ENCODE assay signal across 8 cellular contexts in the genomic region with DNA sequence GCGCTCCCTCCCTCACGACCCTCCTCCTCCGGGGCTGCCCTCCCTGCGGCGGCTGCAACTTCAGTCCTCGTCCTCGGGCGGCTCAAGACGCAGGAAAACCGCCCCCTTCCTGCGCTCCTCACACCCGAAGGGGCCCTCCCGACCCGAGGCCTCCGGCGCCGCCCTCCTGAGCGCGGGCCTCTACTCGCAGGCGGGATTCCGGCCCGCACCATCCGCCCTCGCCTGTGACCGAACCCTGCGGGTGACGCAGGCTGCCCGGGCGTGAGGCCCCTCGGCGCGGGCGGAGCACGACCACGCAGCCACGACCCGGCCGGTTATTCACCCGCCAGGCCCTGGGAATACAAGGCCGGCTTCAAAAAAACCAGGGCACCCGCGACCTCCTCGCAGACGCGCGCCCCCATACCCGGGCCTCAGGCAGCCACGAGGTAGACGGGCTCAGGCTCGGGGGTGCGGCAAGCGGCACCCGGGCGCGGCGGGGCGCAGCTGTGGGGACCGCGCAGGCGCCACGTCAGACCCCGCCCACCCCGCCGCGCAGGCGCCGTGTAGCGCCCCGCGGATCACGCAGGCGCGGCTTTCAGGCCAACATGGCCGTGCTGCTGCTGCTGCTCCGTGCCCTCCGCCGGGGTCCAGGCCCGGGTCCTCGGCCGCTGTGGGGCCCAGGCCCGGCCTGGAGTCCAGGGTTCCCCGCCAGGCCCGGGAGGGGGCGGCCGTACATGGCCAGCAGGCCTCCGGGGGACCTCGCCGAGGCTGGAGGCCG. TPM values are rescaled to one million over a fixed set of nuclear protein-coding genes. Genes with fewer than 3 reads are reported as not detected.
DNase-seq lines count a peak whose midpoint lies in the region; ATAC-seq and TF ChIP-seq lines count a peak whose summit lies in the region.

A gene (plus strand): TSS at position 570 of the 757 bp plus-strand sequence. CDS start 15 bp downstream, at position 585.

- H3K4me3 Mint-ChIP-seq in CD8-positive, alpha-beta T cell = peak within 1 kb of the TSS; percentile 96
- H3K4me3 Mint-ChIP-seq in effector memory CD8-positive, alpha-beta T cell = peak within 1 kb of the TSS; percentile 75

- no peaks in the 10 kb centered on the region for H3K9me3 ChIP-seq in CD8-positive, alpha-beta T cell (ENCODE audit: low read length)
- no peaks in the 10 kb centered on the region for H3K9me3 ChIP-seq in mesenchymal stem cell (ENCODE audit: control insufficient read depth, low read length)

- peak within 1 kb of the TSS; percentile 80 for H2AFZ ChIP-seq in mesenchymal stem cell (ENCODE audit: low read depth, low read length)

- peak within 1 kb of the TSS; percentile 86 for H3K27ac ChIP-seq in CD8-positive, alpha-beta T cell (ENCODE audit: low read depth, low read length)
- peak within 1 kb of the TSS; percentile 55 for H3K27ac ChIP-seq in mesenchymal stem cell (ENCODE audit: low read length, poor library complexity, severe bottlenecking)

- peak within 1 kb of the TSS; percentile 97 for H3K9ac ChIP-seq in mesenchymal stem cell (ENCODE audit: low read length)

- peak within 1 kb of the TSS; percentile 97 for H3K4me2 ChIP-seq in mesenchymal stem cell (ENCODE audit: low read length, poor library complexity, severe bottlenecking)

- no peaks in the 10 kb centered on the region for H3K27me3 ChIP-seq in CD8-positive, alpha-beta T cell (ENCODE audit: insufficient read depth, low read length)
- no peaks in the 10 kb centered on the region for H3K27me3 ChIP-seq in mesenchymal stem cell (ENCODE audit: control insufficient read depth in 1 of 2, insufficient read depth in 1 of 2, low read length in 2 of 2)

- DNase-seq in CD8-positive, alpha-beta T cell = peak; percentile 85 to 96 (median 87)
- DNase-seq in NOMO-1 (lab: John Stamatoyannopoulos, UW; ENCODE audit: unreplicated experiment in 2 of 2) (peak; percentile 74 to 91), mesenchymal stem cell (peak; percentile 86)
- peak; percentile 86 to 94 (median 92) for DNase-seq in effector memory CD8-positive, alpha-beta T cell
- DNase-seq in stimulated activated CD8-positive, alpha-beta memory T cell treated with anti-CD3 and anti-CD28 coated beads, Interleukin-12 subunit alpha, Interleukin-12 subunit beta, amount 100 ng/mL, for 24 hours (ENCODE audit: extremely low read depth) = peak; percentile 73

- H3K18ac ChIP-seq in mesenchymal stem cell (ENCODE audit: low read depth in 1 of 2, low read length in 2 of 2) = peak within 1 kb of the TSS; percentile 92 to 98

- intact Hi-C loops in CD8-positive, alpha-beta T cell (cut with DNase I, micrococcal nuclease) = loop anchor here (1.0 to 10.0 kb wide), 11 partner anchors 18 to 413 kb away; a partner anchor contains a TSS

- H3K36me3 Mint-ChIP-seq in CD8-positive, alpha-beta T cell = peaks cover 16% of the 10 kb centered on the region
- peaks cover 56% of the 10 kb centered on the region for H3K36me3 Mint-ChIP-seq in effector memory CD8-positive, alpha-beta T cell (ENCODE audit: insufficient read depth)

- under 1% methylated on average over 83 of the region's 90 CpGs for WGBS in mesenchymal stem cell

- peak within 1 kb of the TSS; percentile 89 for H4K8ac ChIP-seq in mesenchymal stem cell (ENCODE audit: low read length)

- H2BK5ac ChIP-seq in mesenchymal stem cell (ENCODE audit: low read depth, low read length, poor library complexity, severe bottlenecking) = peak within 1 kb of the TSS; percentile 92

- H3K14ac ChIP-seq in mesenchymal stem cell (ENCODE audit: low read length in 2 of 2) = peak within 1 kb of the TSS; percentile 74 to 94

- H3K9me3 Mint-ChIP-seq in CD8-positive, alpha-beta T cell = no peaks in the 10 kb centered on the region
- no peaks in the 10 kb centered on the region for H3K9me3 Mint-ChIP-seq in effector memory CD8-positive, alpha-beta T cell

- H2AK5ac ChIP-seq in mesenchymal stem cell (ENCODE audit: low read length, severe bottlenecking) = peak within 1 kb of the TSS; percentile 55

- H2BK15ac ChIP-seq in mesenchymal stem cell (ENCODE audit: low read depth, poor library complexity, severe bottlenecking) = peak within 1 kb of the TSS; percentile 82

- peak within 1 kb of the TSS; percentile 87 to 99 for H3K4ac ChIP-seq in mesenchymal stem cell (ENCODE audit: low read depth in 1 of 2, low read length in 2 of 2)

- CTCF ChIA-PET in CD8-positive, alpha-beta T cell (lab: Charles Lee) = interaction anchor here (0.9 to 1.9 kb wide), 8 partner anchors 13 to 192 kb away, joined by 3 to 6 read pairs (median 3); no protein-coding TSS in a partner anchor
- CTCF ChIA-PET in activated CD8-positive, alpha-beta memory T cell treated with anti-CD3 and anti-CD28 coated beads for 36 hours (lab: Charles Lee) = interaction anchor here (0.5 to 4.1 kb wide), 13 partner anchors 10 to 199 kb away, joined by 3 to 24 read pairs (median 3); no protein-coding TSS in a partner anchor

- peaks cover 17% of the 10 kb centered on the region for H3K79me1 ChIP-seq in mesenchymal stem cell (replicated peaks; ENCODE audit: low read length, poor library complexity, severe bottlenecking)

- peaks cover 32% of the 10 kb centered on the region for H3K4me1 Mint-ChIP-seq in CD8-positive, alpha-beta T cell (ENCODE audit: low read depth)
- peaks cover 17 to 26% of the 10 kb centered on the region in 2 donors for H3K4me1 Mint-ChIP-seq in effector memory CD8-positive, alpha-beta T cell (ENCODE audit: low read depth in 2 of 2)

- peak; percentile 73 for ATAC-seq in CD8-positive, alpha-beta T cell
- ATAC-seq in GM19438 (IDR thresholded peaks at IDR 0.05; ENCODE audit: low read depth, unreplicated experiment) = peak; percentile 49
- peak; percentile 77 for ATAC-seq in HG03565 (IDR thresholded peaks at IDR 0.05; ENCODE audit: unreplicated experiment)
- peak; percentile 65 for ATAC-seq in effector memory CD8-positive, alpha-beta T cell (replicated peaks)

- H2BK12ac ChIP-seq in mesenchymal stem cell (ENCODE audit: low read length in 2 of 2) = peak within 1 kb of the TSS; percentile 75 to 98

- H4K91ac ChIP-seq in mesenchymal stem cell (ENCODE audit: low read length) = peak within 1 kb of the TSS; percentile 80

- peak within 1 kb of the TSS in 1 of 2 experiments; percentile 87 for H3K23ac ChIP-seq in mesenchymal stem cell (ENCODE audit: low read length in 2 of 2)

- H3K36me3 ChIP-seq in CD8-positive, alpha-beta T cell (ENCODE audit: insufficient read depth, low read length) = peaks cover 18% of the 10 kb centered on the region
- peaks cover 20 to 27% of the 10 kb centered on the region in 2 experiments for H3K36me3 ChIP-seq in mesenchymal stem cell (ENCODE audit: control insufficient read depth in 1 of 2, insufficient read depth in 2 of 2, low read depth in 1 of 2, low read length in 2 of 2)

- H2BK120ac ChIP-seq in mesenchymal stem cell (ENCODE audit: low read depth, low read length) = peak within 1 kb of the TSS; percentile 94

- peak within 1 kb of the TSS; percentile 91 for H3K4me3 ChIP-seq in CD8-positive, alpha-beta T cell (ENCODE audit: low read depth, low read length)
- peak within 1 kb of the TSS; percentile 93 to 94 for H3K4me3 ChIP-seq in mesenchymal stem cell (ENCODE audit: insufficient read depth in 1 of 2, low read depth in 1 of 2, low read length in 2 of 2)

- no peak for TF ChIP-seq CTCF in CD8-positive, alpha-beta T cell (IDR thresholded peaks at IDR 0.05)

- H3K27ac Mint-ChIP-seq in CD8-positive, alpha-beta T cell = peak within 1 kb of the TSS; percentile 96
- H3K27ac Mint-ChIP-seq in effector memory CD8-positive, alpha-beta T cell = peak within 1 kb of the TSS; percentile 83 to 90

- no peaks in the 10 kb centered on the region for H3K27me3 Mint-ChIP-seq in CD8-positive, alpha-beta T cell (ENCODE audit: low read depth)
- no peaks in the 10 kb centered on the region for H3K27me3 Mint-ChIP-seq in effector memory CD8-positive, alpha-beta T cell

- POLR2A ChIA-PET in CD8-positive, alpha-beta T cell (lab: Charles Lee) = interaction anchor here (0.6 to 2.8 kb wide), 19 partner anchors 13 to 323 kb away, joined by 3 to 17 read pairs (median 4); a partner anchor contains a TSS
- POLR2A ChIA-PET in activated CD8-positive, alpha-beta memory T cell treated with anti-CD3 and anti-CD28 coated beads for 36 hours (lab: Charles Lee) = interaction anchor here (0.6 to 2.4 kb wide), 7 partner anchors 9 to 193 kb away, joined by 3 to 17 read pairs (median 3); no protein-coding TSS in a partner anchor

- H3K4me1 ChIP-seq in CD8-positive, alpha-beta T cell (ENCODE audit: insufficient read depth, low read length) = peaks cover 37% of the 10 kb centered on the region
- peaks cover 29% of the 10 kb centered on the region for H3K4me1 ChIP-seq in mesenchymal stem cell (ENCODE audit: control insufficient read depth, insufficient read depth, low read depth, low read length)

RNA-seq across cellular contexts. Expression of the gene that starts here (rescaled TPM):
- total RNA-seq in CD8-positive, alpha-beta T cell = 100 to 1,000 TPM; 159 to 180 TPM
- 10 to 100 TPM; 71.9 to 79.6 TPM for total RNA-seq in activated CD8-positive, alpha-beta memory T cell treated with anti-CD3 and anti-CD28 coated beads for 36 hours
- polyA plus RNA-seq in mesenchymal stem cell (2013, experiment 1 of 2) = 40.7 TPM
- 37.8 TPM for polyA plus RNA-seq in mesenchymal stem cell (2013, experiment 2 of 2)

Comparison
In these comparisons a context has a peak if more than half of its experiments do, and no peak if none do; other contexts are left out.
1. Peak in every context shown above with its lines: DNase-seq, ATAC-seq, H3K4me3 ChIP-seq and H3K27ac ChIP-seq.